In genomic region chr5:60023255-60023654, GRCh38 we compare ENCODE assay signal across 17 cellular contexts.
"Had no signal": no experiment of that assay in that cellular context is flagged by ENCODE, and none has a peak within 500 bp of the region (broad histone marks: within the 10 kb centered on the region; RNA-seq: fewer than 3 reads in every experiment).

No MANE protein-coding gene starts in this region.

- H3K27me3 Mint-ChIP-seq: activated CD4-positive, alpha-beta memory T cell treated with anti-CD3 and anti-CD28 coated beads for 36 hours; naive thymus-derived CD4-positive, alpha-beta T cell had no signal

- H3K36me3 Mint-ChIP-seq: activated CD4-positive, alpha-beta memory T cell treated with anti-CD3 and anti-CD28 coated beads for 36 hours; activated naive CD4-positive, alpha-beta T cell treated with anti-CD3 and anti-CD28 coated beads, Interleukin-2, amount 50 U/mL, for 72 hours; naive thymus-derived CD4-positive, alpha-beta T cell; stimulated activated effector memory CD8-positive, alpha-beta T cell treated with anti-CD3 and anti-CD28 coated beads, Interleukin-12 subunit alpha, Interleukin-12 subunit beta, amount 100 ng/mL, for 72 hours had no signal

- ATAC-seq: activated naive CD4-positive, alpha-beta T cell treated with anti-CD3 and anti-CD28 coated beads, Interleukin-2, amount 50 U/mL, for 72 hours; activated T-cell treated with anti-CD3 and anti-CD28 coated beads, Interleukin-2, amount 50 U/mL, for 4 hours; heart left ventricle; left ventricle myocardium superior; naive thymus-derived CD4-positive, alpha-beta T cell; right cardiac atrium; stimulated activated effector memory CD8-positive, alpha-beta T cell treated with anti-CD3 and anti-CD28 coated beads, Interleukin-12 subunit alpha, Interleukin-12 subunit beta, amount 100 ng/mL, for 72 hours had no signal

- H3K9me3 Mint-ChIP-seq: activated CD4-positive, alpha-beta memory T cell treated with anti-CD3 and anti-CD28 coated beads for 36 hours; activated T-cell treated with anti-CD3 and anti-CD28 coated beads, Interleukin-2, amount 50 U/mL, for 4 hours; T-helper 2 cell treated with Interferon-gamma antibody and Interleukin-4, amounts not matched to agents 5 μg/mL and 100 μg/mL, for 36 hours had no signal

- H3K4me3 ChIP-seq: heart left ventricle, tibial nerve had no signal

- H3K4me3 Mint-ChIP-seq: activated CD4-positive, alpha-beta memory T cell treated with anti-CD3 and anti-CD28 coated beads for 36 hours; activated T-cell treated with anti-CD3 and anti-CD28 coated beads, Interleukin-2, amount 50 U/mL, for 4 hours; naive thymus-derived CD4-positive, alpha-beta T cell; stimulated activated effector memory CD8-positive, alpha-beta T cell treated with anti-CD3 and anti-CD28 coated beads, Interleukin-12 subunit alpha, Interleukin-12 subunit beta, amount 100 ng/mL, for 72 hours; T-helper 2 cell treated with Interferon-gamma antibody and Interleukin-4, amounts not matched to agents 5 μg/mL and 100 μg/mL, for 36 hours had no signal

- DNase-seq: activated CD4-positive, alpha-beta memory T cell treated with anti-CD3 and anti-CD28 coated beads for 36 hours; activated CD4-positive, CD25-positive, alpha-beta regulatory T cell treated with anti-CD3 and anti-CD28 coated beads, Interleukin-2, amount 50 U/mL, for 72 hours; activated effector memory CD4-positive, alpha-beta T cell treated with anti-CD3 and anti-CD28 coated beads, Interleukin-2, amount 50 U/mL, for 16 hours; activated T-cell treated with anti-CD3 and anti-CD28 coated beads, Interleukin-2, amount 50 U/mL, for 4 hours; aorta; central memory CD4-positive, alpha-beta T cell; cortex of kidney; effector CD8-positive, alpha-beta T cell; heart left ventricle; left ventricle myocardium superior; naive thymus-derived CD4-positive, alpha-beta T cell; right cardiac atrium; SW 1271 had no signal

- H3K27ac Mint-ChIP-seq: activated CD4-positive, alpha-beta memory T cell treated with anti-CD3 and anti-CD28 coated beads for 36 hours; activated naive CD4-positive, alpha-beta T cell treated with anti-CD3 and anti-CD28 coated beads, Interleukin-2, amount 50 U/mL, for 72 hours; naive thymus-derived CD4-positive, alpha-beta T cell; stimulated activated effector memory CD8-positive, alpha-beta T cell treated with anti-CD3 and anti-CD28 coated beads, Interleukin-12 subunit alpha, Interleukin-12 subunit beta, amount 100 ng/mL, for 72 hours; T-helper 2 cell treated with Interferon-gamma antibody and Interleukin-4, amounts not matched to agents 5 μg/mL and 100 μg/mL, for 36 hours had no signal

- H3K4me1 Mint-ChIP-seq: naive thymus-derived CD4-positive, alpha-beta T cell; stimulated activated effector memory CD8-positive, alpha-beta T cell treated with anti-CD3 and anti-CD28 coated beads, Interleukin-12 subunit alpha, Interleukin-12 subunit beta, amount 100 ng/mL, for 72 hours had no signal
